In genomic region chr22:42519544-42520237, GRCh38 we compare ENCODE assay signal across 8 cellular contexts. TPM values are rescaled to one million over a fixed set of nuclear protein-coding genes. Genes with fewer than 3 reads are reported as not detected.
DNase-seq lines count a peak whose midpoint lies in the region; ATAC-seq and TF ChIP-seq lines count a peak whose summit lies in the region.

Gene RRP7A (minus strand): TSS chr22:42519796. CDS start chr22:42519786, 10 bp downstream.

- H3K4me1 Mint-ChIP-seq in dendritic cell treated with granulocyte-macrophage colony-stimulating factor and Interleukin-4, amounts not matched to agents 40 ng/mL and 50 ng/mL, for 4 days (ENCODE audit: low read depth), result peaks cover 11% of the 10 kb centered on the region

- peak within 1 kb of the TSS; percentile 99 for H3K4me3 Mint-ChIP-seq in dendritic cell treated with granulocyte-macrophage colony-stimulating factor and Interleukin-4, amounts not matched to agents 40 ng/mL and 50 ng/mL, for 4 days

- H3K9me3 ChIP-seq in left lung, result no peaks in the 10 kb centered on the region

- peak within 1 kb of the TSS; percentile 51 to 67 for H3K27ac ChIP-seq in left lung

- peak; percentile 80 for ATAC-seq in HG02885 (IDR thresholded peaks at IDR 0.05; ENCODE audit: poor library complexity, unreplicated experiment)
- ATAC-seq in left lung, result peak; percentile 98

- intact Hi-C loops in dendritic cell treated with granulocyte-macrophage colony-stimulating factor and Interleukin-4, amounts not matched to agents 40 ng/mL and 50 ng/mL, for 4 days (cut with micrococcal nuclease), result no loop called here
- intact Hi-C loops in left lung (cut with DNase I), result no loop called here

- H3K27me3 Mint-ChIP-seq in dendritic cell treated with granulocyte-macrophage colony-stimulating factor and Interleukin-4, amounts not matched to agents 40 ng/mL and 50 ng/mL, for 4 days, result no peaks in the 10 kb centered on the region

- H3K27ac Mint-ChIP-seq in dendritic cell treated with granulocyte-macrophage colony-stimulating factor and Interleukin-4, amounts not matched to agents 40 ng/mL and 50 ng/mL, for 4 days, result peak within 1 kb of the TSS; percentile 96

- peak in 1 of 2 donors; percentile 18 for TF ChIP-seq CTCF in left lung (IDR thresholded peaks at IDR 0.05)

- H3K36me3 ChIP-seq in left lung, result peaks cover 0 to 29% of the 10 kb centered on the region in 2 donors

- peak; percentile 77 for DNase-seq in NCI-H82 (lab: John Stamatoyannopoulos, UW)
- no peak for DNase-seq in NCI-H82 treated with DMSO at 0.1 percent for 48 hours (lab: John Stamatoyannopoulos, UW; ENCODE audit: unreplicated experiment)
- peak; percentile 33 for DNase-seq in NCI-H226
- peak; percentile 87 for DNase-seq in activated CD4-positive, alpha-beta T cell treated with anti-CD3 and anti-CD28 coated beads, Interleukin-2, amount 50 U/mL, for 1 hour
- DNase-seq in left lung, result peak; percentile 80 to 98
- DNase-seq in stimulated activated CD4-positive, alpha-beta T cell treated with anti-CD3 and anti-CD28 coated beads, Interleukin-2, amount 100 ng/mL, for 24 hours, result peak; percentile 89 to 92

- peaks cover 36% of the 10 kb centered on the region for H3K36me3 Mint-ChIP-seq in dendritic cell treated with granulocyte-macrophage colony-stimulating factor and Interleukin-4, amounts not matched to agents 40 ng/mL and 50 ng/mL, for 4 days (ENCODE audit: low read depth)

- H3K9me3 Mint-ChIP-seq in dendritic cell treated with granulocyte-macrophage colony-stimulating factor and Interleukin-4, amounts not matched to agents 40 ng/mL and 50 ng/mL, for 4 days, result no peaks in the 10 kb centered on the region

- peak within 1 kb of the TSS; percentile 93 for H3K4me3 ChIP-seq in left lung

- H3K4me1 ChIP-seq in left lung, result peaks cover 5 to 13% of the 10 kb centered on the region in 2 donors

- H3K27me3 ChIP-seq in left lung, result no peaks in the 10 kb centered on the region

RNA-seq across cellular contexts. Expression of gene RRP7A, which starts in this region (rescaled TPM):
- total RNA-seq in left lung, result 10 to 100 TPM; 37.0 to 57.1 TPM
